In genomic region chr1:53086504-53087070, GRCh38 we compare ENCODE assay signal across 2 cellular contexts.
TF ChIP-seq lines count a peak whose summit lies in the region.

No MANE protein-coding gene starts in this region.

TF ChIP-seq in HepG2, 621 proteins besides CTCF, POLR2A, EP300 and RAD21 (continued from another document):
- TF ChIP-seq MAFK (conservative IDR thresholded peaks at IDR 0.05 in 1 of 2, IDR thresholded peaks at IDR 0.05 in 1 of 2; ENCODE audit: low read length in 2 of 2) (no peak), ETV5 (CRISPR knock-in tag; IDR thresholded peaks at IDR 0.05; ENCODE audit: borderline replicate concordance) (no peak), KDM5B (CRISPR knock-in tag; IDR thresholded peaks at IDR 0.05; ENCODE audit: borderline replicate concordance) (no peak), SNAPC5 (CRISPR knock-in tag; IDR thresholded peaks at IDR 0.05; ENCODE audit: borderline replicate concordance) (no peak), EED (CRISPR knock-in tag; IDR thresholded peaks at IDR 0.05) (no peak), AHR (CRISPR knock-in tag; IDR thresholded peaks at IDR 0.05) (no peak), TBL1XR1 (IDR thresholded peaks at IDR 0.05; ENCODE audit: borderline replicate concordance, low read length, partially characterized antibody) (no peak), KLF15 (CRISPR knock-in tag; IDR thresholded peaks at IDR 0.05; ENCODE audit: borderline replicate concordance) (no peak), POLR2AphosphoS5 (IDR thresholded peaks at IDR 0.05; ENCODE audit: low read depth, low read length) (no peak), GATAD2A (CRISPR knock-in tag; IDR thresholded peaks at IDR 0.05) (no peak), ZFP62 (CRISPR knock-in tag; IDR thresholded peaks at IDR 0.05) (no peak), ZC3H13 (CRISPR knock-in tag; IDR thresholded peaks at IDR 0.05) (no peak), MIER3 (CRISPR knock-in tag; IDR thresholded peaks at IDR 0.05; ENCODE audit: borderline replicate concordance) (no peak), SMAD1 (CRISPR knock-in tag; IDR thresholded peaks at IDR 0.05; ENCODE audit: borderline replicate concordance, low read depth) (no peak), DNMT1 (CRISPR knock-in tag; IDR thresholded peaks at IDR 0.05) (no peak), ZSCAN31 (CRISPR knock-in tag; IDR thresholded peaks at IDR 0.05; ENCODE audit: low read depth) (no peak), ZNF280D (CRISPR knock-in tag; IDR thresholded peaks at IDR 0.05) (no peak), ZNF577 (CRISPR knock-in tag; IDR thresholded peaks at IDR 0.05; ENCODE audit: borderline replicate concordance, low read depth) (no peak)

TF ChIP-seq in SK-N-SH treated with all-trans-retinoic acid at 6 μM for 48 hours, 23 proteins besides CTCF, POLR2A, EP300 and RAD21 (continued from another document):
- TF ChIP-seq PPARA (CRISPR knock-in tag; IDR thresholded peaks at IDR 0.05; ENCODE audit: borderline replicate concordance) (no peak), PATZ1 (CRISPR knock-in tag; IDR thresholded peaks at IDR 0.05; ENCODE audit: borderline replicate concordance) (no peak), ARNTL (CRISPR knock-in tag; IDR thresholded peaks at IDR 0.05; ENCODE audit: borderline replicate concordance, low read depth) (no peak), ZNF565 (CRISPR knock-in tag; conservative IDR thresholded peaks at IDR 0.05; ENCODE audit: low read depth) (no peak), GLIS3 (CRISPR knock-in tag; IDR thresholded peaks at IDR 0.05) (no peak), ZC3H10 (CRISPR knock-in tag; IDR thresholded peaks at IDR 0.05) (no peak), RARB (CRISPR knock-in tag; IDR thresholded peaks at IDR 0.05) (no peak), CSDC2 (CRISPR knock-in tag; IDR thresholded peaks at IDR 0.05) (no peak), CREB5 (CRISPR knock-in tag; IDR thresholded peaks at IDR 0.05; ENCODE audit: low read depth) (no peak), ESRRG (CRISPR knock-in tag; IDR thresholded peaks at IDR 0.05) (no peak), ZNF8 (CRISPR knock-in tag; IDR thresholded peaks at IDR 0.05) (no peak), ZFP3 (CRISPR knock-in tag; IDR thresholded peaks at IDR 0.05) (no peak), TCF4 (CRISPR knock-in tag; IDR thresholded peaks at IDR 0.05; ENCODE audit: borderline replicate concordance) (no peak), OSR1 (CRISPR knock-in tag; IDR thresholded peaks at IDR 0.05) (no peak), BACH2 (CRISPR knock-in tag; IDR thresholded peaks at IDR 0.05; ENCODE audit: borderline replicate concordance) (no peak), ZFP30 (CRISPR knock-in tag; IDR thresholded peaks at IDR 0.05) (no peak), SNAI2 (CRISPR knock-in tag; IDR thresholded peaks at IDR 0.05) (no peak), ZNF70 (CRISPR knock-in tag; IDR thresholded peaks at IDR 0.05) (no peak), ISL1 (CRISPR knock-in tag; IDR thresholded peaks at IDR 0.05) (no peak)
